9 cellular contexts compared by ENCODE assay signal in genomic region chr11:72081856-72082255, GRCh38. TPM values are rescaled to one million over a fixed set of nuclear protein-coding genes. Genes with fewer than 3 reads are reported as not detected.
DNase-seq lines count a peak whose midpoint lies in the region; ATAC-seq, FAIRE-seq and TF ChIP-seq lines count a peak whose summit lies in the region.
"Had no signal": no experiment of that assay in that cellular context is flagged by ENCODE, and none has a peak within 500 bp of the region (broad histone marks: within the 10 kb centered on the region; RNA-seq: fewer than 3 reads in every experiment).

No MANE protein-coding gene starts in this region.

- in situ Hi-C loops in K562 (cut with MboI) = no loop called here

- H4K20me1 ChIP-seq in K562 (replicated peaks; ENCODE audit: control insufficient read depth, insufficient read depth, low read length) = 0 out of 2 replicates have a peak, but pooled peaks cover 6% of the 10 kb centered on the region

- DNase-seq in A549 (ENCODE audit: low read depth in 1 of 2, low spot score in 1 of 2) = no peak
- DNase-seq in HFFc6 = no peak
- no peak for DNase-seq in K562 (ENCODE audit: extremely low read depth in 1 of 4, low spot score in 3 of 4)
- no peak for DNase-seq in T1000 (lab: John Stamatoyannopoulos, UW)

- peaks cover 14% of the 10 kb centered on the region for H3K36me3 Mint-ChIP-seq in HFFc6 (ENCODE audit: low read depth)

- H3K4me1 Mint-ChIP-seq in HFFc6 (ENCODE audit: low read depth) = peaks cover 50% of the 10 kb centered on the region

- TF ChIP-seq CTCF in A549 (IDR thresholded peaks at IDR 0.05) (no peak), HFFc6 (IDR thresholded peaks at IDR 0.05) (no peak), K562 (IDR thresholded peaks at IDR 0.05 in 2 of 3, conservative IDR thresholded peaks at IDR 0.05 in 1 of 3; ENCODE audit: insufficient read depth in 2 of 3, low read depth in 1 of 3, low read length in 3 of 3) (no peak)

- H3K4me3 ChIP-seq in A549 = 0 out of 3 replicates have a peak overlapping the region, but pooled peaks have one; percentile 60
- H3K4me3 ChIP-seq in K562 = no peak overlapping the region
- H3K4me3 ChIP-seq in mucosa of rectum (ENCODE audit: low read length in 2 of 2) = no peak overlapping the region

- no peaks in the 10 kb centered on the region for H3K9me1 ChIP-seq in K562 (ENCODE audit: control insufficient read depth, insufficient read depth, low read length)

- H2AFZ ChIP-seq in K562 (ENCODE audit: low read depth, low read length) = peak overlapping the region; percentile 99

- H3K4me3 Mint-ChIP-seq in HFFc6 = peak overlapping the region; percentile 89

- H3K27ac ChIP-seq in A549 (peak overlapping the region; percentile 90; a peak in 4 of 6 replicates), K562 (ENCODE audit: extremely low read depth, low read depth, low read length) (peak overlapping the region; percentile 76; the same call in 1 of the 3 replicates), mucosa of rectum (ENCODE audit: low read depth in 2 of 2, low read length in 2 of 2) (peak overlapping the region; percentile 94 to 95)

- TF ChIP-seq POLR2A in A549 (IDR thresholded peaks at IDR 0.05; ENCODE audit: low read length) (no peak), K562 (conservative IDR thresholded peaks at IDR 0.05) (no peak)

- no peaks in the 10 kb centered on the region for H3K9me3 Mint-ChIP-seq in HFFc6

- no TSS peak for BruUV-seq in K562 (replicated peaks; lab: Mats Ljungman, UMichigan)

- TF ChIP-seq RAD21 in A549 (conservative IDR thresholded peaks at IDR 0.05 in 1 of 2, IDR thresholded peaks at IDR 0.05 in 1 of 2) (no peak), K562 (CRISPR knock-in tag; conservative IDR thresholded peaks at IDR 0.05 in 1 of 2, IDR thresholded peaks at IDR 0.05 in 1 of 2) (no peak)

- peaks cover 19% of the 10 kb centered on the region for H3K4me1 ChIP-seq in A549
- H3K4me1 ChIP-seq in K562 (replicated peaks in 1 of 2; ENCODE audit: control insufficient read depth in 2 of 2, insufficient read depth in 2 of 2, low read length in 2 of 2) = peaks cover 6 to 11% of the 10 kb centered on the region in 2 experiments; a peak in 3 of 5 replicates
- H3K4me1 ChIP-seq in mucosa of rectum (ENCODE audit: control insufficient read depth in 2 of 2, insufficient read depth in 2 of 2, low read length in 2 of 2) = peaks cover 12 to 18% of the 10 kb centered on the region in 2 donors

- peak overlapping the region; percentile 74 for H3K4me2 ChIP-seq in A549
- H3K4me2 ChIP-seq in K562 (ENCODE audit: insufficient read depth, low read length) = peak overlapping the region; percentile 95; the same call in 1 of the 2 replicates

- H3K27me3 ChIP-seq in K562 (ENCODE audit: control insufficient read depth in 2 of 2, insufficient read depth in 2 of 2, low read length in 2 of 2) (no peaks in the 10 kb centered on the region), mucosa of rectum (ENCODE audit: control insufficient read depth in 2 of 2, insufficient read depth in 2 of 2, low read length in 2 of 2) (no peaks in the 10 kb centered on the region)
- H3K27me3 ChIP-seq: gastroesophageal sphincter had no signal

- ATAC-seq in A549 (no peak), K562 (no peak), HG03442 (IDR thresholded peaks at IDR 0.05; ENCODE audit: unreplicated experiment) (no peak), GM21367 (IDR thresholded peaks at IDR 0.05; ENCODE audit: unreplicated experiment) (no peak), GM21528 (IDR thresholded peaks at IDR 0.05; ENCODE audit: low FRiP score, unreplicated experiment) (no peak)
- ATAC-seq: gastroesophageal sphincter had no signal

- FAIRE-seq in A549 (lab: Jason Lieb, UNC) (no peak), K562 (lab: Jason Lieb, UNC) (no peak)

- no peak overlapping the region for H3K9ac ChIP-seq in K562 (ENCODE audit: insufficient read depth in 1 of 2, low read depth in 2 of 2, low read length in 2 of 2)
- peak overlapping the region in 1 of 2 donors; percentile 6 for H3K9ac ChIP-seq in mucosa of rectum (ENCODE audit: low read depth in 1 of 2, low read length in 2 of 2)

- POLR2A ChIA-PET in A549 (lab: Yijun Ruan, JAX) = interaction anchor here (0.8 to 1.3 kb wide), 3 partner anchors 9 to 12 kb away, joined by 3 read pairs; no protein-coding TSS in a partner anchor
- POLR2A ChIA-PET in K562 (lab: Yijun Ruan, JAX) = interaction anchor here (1.1 to 2.3 kb wide), 6 partner anchors 9 to 21 kb away, joined by 3 to 15 read pairs (median 6); partner anchors contain the start of gene LAMTOR1

- peaks cover 3% of the 10 kb centered on the region; the same call in 2 of the 3 replicates for H3K36me3 ChIP-seq in K562 (ENCODE audit: control insufficient read depth, insufficient read depth, low read length)
- H3K36me3 ChIP-seq in mucosa of rectum (ENCODE audit: control insufficient read depth in 2 of 2, insufficient read depth in 2 of 2, low read length in 2 of 2) = no peaks in the 10 kb centered on the region
- H3K36me3 ChIP-seq: gastroesophageal sphincter had no signal

- CTCF ChIA-PET in A549 (lab: Yijun Ruan, JAX) = interaction anchor here (0.9 to 2.5 kb wide), 12 partner anchors 10 to 352 kb away, joined by 3 to 50 read pairs (median 3); partner anchors contain the start of gene CLPB
- CTCF ChIA-PET in K562 (lab: Yijun Ruan, JAX; ENCODE audit: low intra/inter-chr PET ratio) = no interaction called here

- intact Hi-C loops in K562 (cut with micrococcal nuclease) = loop anchor here (2.0 kb wide), 1 partner anchor 41 kb away; no protein-coding TSS in a partner anchor

- 100% methylated on average over 2 of the region's 2 CpGs for WGBS in A549 (ENCODE audit: missing lambda C conversion rate)
- WGBS in K562 (ENCODE audit: insufficient coverage, low coverage, missing lambda C conversion rate) = 79% methylated on average over 2 of the region's 2 CpGs

- H3K9me3 ChIP-seq in A549 = no peaks in the 10 kb centered on the region
- no peaks in the 10 kb centered on the region for H3K9me3 ChIP-seq in K562 (replicated peaks; ENCODE audit: control insufficient read depth, insufficient read depth, low read depth, low read length)
- no peaks in the 10 kb centered on the region for H3K9me3 ChIP-seq in mucosa of rectum (ENCODE audit: control insufficient read depth in 2 of 2, low read length in 2 of 2)
- H3K9me3 ChIP-seq: gastroesophageal sphincter had no signal

- H3K27ac Mint-ChIP-seq in HFFc6 = peak overlapping the region; percentile 97

- H3K27me3 Mint-ChIP-seq in HFFc6 (ENCODE audit: insufficient read depth) = peaks cover 4% of the 10 kb centered on the region

- peaks cover 31% of the 10 kb centered on the region for H3K79me2 ChIP-seq in K562 (ENCODE audit: control insufficient read depth, insufficient read depth, low read length)

- TF ChIP-seq EP300 in A549 (IDR thresholded peaks at IDR 0.05) = no peak
- no peak for TF ChIP-seq EP300 in K562 (IDR thresholded peaks at IDR 0.05; ENCODE audit: low read length)

RNA-seq across cellular contexts. Expression of gene LRRC51, which starts 1.2 kb away (rescaled TPM):
- polyA plus RNA-seq in A549 (2011; rRNA removed) (14.3 and 16.3 TPM in 2 replicates), A549 (2017; fragmentation: RNase III; extraction: RNeasy Plus Mini Kit Qiagen cat#74134 plus additional on column Dnase treatment) (8.2 to 10.1 TPM (median 9.1 TPM) in 3 replicates), K562 (2011; rRNA removed) (6.3 and 10.6 TPM in 2 replicates), K562 (2014; fragmentation: Illumina TruSeq; extraction: Trizol) (7.1 and 8.2 TPM in 2 replicates), K562 (2014; fragmentation: Nextera tagmentation; extraction: Ambion mirVana) (1 to 10 TPM; 6.9 to 8.6 TPM), K562 (2014; rRNA removed) (5.6 and 9.9 TPM in 2 replicates)
- 12.3 and 13.1 TPM in 2 replicates for polyA plus RNA-seq in A549 (2012; cell fraction: cytosol; rRNA removed)
- 4.8 and 6.5 TPM in 2 replicates for polyA plus RNA-seq in A549 (2012; cell fraction: nucleus; rRNA removed)
- polyA minus RNA-seq in A549 (2011; rRNA and poly(A)+ RNA removed) = 12.8 and 20.3 TPM in 2 replicates
- 10 to 100 TPM in 1 of 6 experiments, 1 to 10 TPM in 5; 7.4 to 12.4 (median 8.5) TPM for total RNA-seq in HFFc6 (2021; fragmentation: NEBNext Ultra II Directional; extraction: Animal tissue kit (Norgen Biotek cat#: 25700))
- 3.4 and 10.3 TPM in 2 replicates for total RNA-seq in K562 (2011; cell fraction: chromatin; rRNA removed; ENCODE audit: low replicate concordance)
- 3.2 and 3.3 TPM in 2 replicates for total RNA-seq in K562 (2011; cell fraction: nucleolus; rRNA removed)
- 3.4 and 4.8 TPM in 2 replicates for total RNA-seq in K562 (2011; cell fraction: nucleoplasm; rRNA removed)
- total RNA-seq in K562 (2014; rRNA removed) (5.1 and 9.1 TPM in 2 replicates), K562 (2014; rRNA removed; fragmentation: Illumina TruSeq; extraction: Trizol) (4.8 and 5.1 TPM in 2 replicates), K562 (2015; rRNA removed; fragmentation: Illumina TruSeq; extraction: Trizol) (4.2 and 4.7 TPM in 2 replicates), K562 (2021) (5.1 and 5.2 TPM in 2 replicates)
- 4.0 and 9.4 TPM in 2 replicates for polyA plus RNA-seq in K562 (2011; cell fraction: cytosol; rRNA removed)
- 4.0 and 6.8 TPM in 2 replicates for polyA plus RNA-seq in K562 (2011; cell fraction: nucleus; rRNA removed)
- polyA plus RNA-seq in K562 (2012) = 7.8 and 10.9 TPM in 2 replicates
- polyA minus RNA-seq in K562 (2011; rRNA and poly(A)+ RNA removed) = 3.5 and 7.7 TPM in 2 replicates
- polyA minus RNA-seq in K562 (2011; cell fraction: cytosol; rRNA and poly(A)+ RNA removed) = 0.76 and 1.2 TPM in 2 replicates
- 0.78 and 2.7 TPM in 2 replicates for polyA minus RNA-seq in K562 (2011; cell fraction: nucleus; rRNA and poly(A)+ RNA removed)

RNA-seq across cellular contexts. Expression of gene NUMA1, which starts 1.5 kb away (rescaled TPM):
- polyA plus RNA-seq in A549 (2011; rRNA removed) (51.5 and 64.6 TPM in 2 replicates), A549 (2017; fragmentation: RNase III; extraction: RNeasy Plus Mini Kit Qiagen cat#74134 plus additional on column Dnase treatment) (56.3 to 65.8 TPM (median 64.5 TPM) in 3 replicates), K562 (2011; rRNA removed) (51.2 and 72.8 TPM in 2 replicates), K562 (2014; fragmentation: Illumina TruSeq; extraction: Trizol) (74.2 and 85.9 TPM in 2 replicates), K562 (2014; fragmentation: Nextera tagmentation; extraction: Ambion mirVana) (1 to 10 TPM; 4.1 to 7.6 TPM), K562 (2014; rRNA removed) (66.4 and 85.2 TPM in 2 replicates)
- 50.6 and 60.4 TPM in 2 replicates for polyA plus RNA-seq in A549 (2012; cell fraction: cytosol; rRNA removed)
- polyA plus RNA-seq in A549 (2012; cell fraction: nucleus; rRNA removed) = 179 and 261 TPM in 2 replicates
- polyA minus RNA-seq in A549 (2011; rRNA and poly(A)+ RNA removed) = 177 and 183 TPM in 2 replicates
- total RNA-seq in HFFc6 (2021; fragmentation: NEBNext Ultra II Directional; extraction: Animal tissue kit (Norgen Biotek cat#: 25700)) = 100 to 1,000 TPM; 127 to 148 (median 137) TPM
- total RNA-seq in K562 (2011; cell fraction: chromatin; rRNA removed; ENCODE audit: low replicate concordance) = 274 and 395 TPM in 2 replicates
- 203 and 209 TPM in 2 replicates for total RNA-seq in K562 (2011; cell fraction: nucleolus; rRNA removed)
- 193 and 293 TPM in 2 replicates for total RNA-seq in K562 (2011; cell fraction: nucleoplasm; rRNA removed)
- total RNA-seq in K562 (2014; rRNA removed) (93.1 and 94.7 TPM in 2 replicates), K562 (2014; rRNA removed; fragmentation: Illumina TruSeq; extraction: Trizol) (40.3 and 41.4 TPM in 2 replicates), K562 (2015; rRNA removed; fragmentation: Illumina TruSeq; extraction: Trizol) (46.9 and 50.4 TPM in 2 replicates), K562 (2021) (83.1 and 104 TPM in 2 replicates)
- 51.6 and 71.5 TPM in 2 replicates for polyA plus RNA-seq in K562 (2011; cell fraction: cytosol; rRNA removed)
- polyA plus RNA-seq in K562 (2011; cell fraction: nucleus; rRNA removed) = 256 and 329 TPM in 2 replicates
- polyA plus RNA-seq in K562 (2012) = 73.1 and 108 TPM in 2 replicates
- 89.9 and 94.4 TPM in 2 replicates for polyA minus RNA-seq in K562 (2011; rRNA and poly(A)+ RNA removed)
- 77.1 and 80.0 TPM in 2 replicates for polyA minus RNA-seq in K562 (2011; cell fraction: cytosol; rRNA and poly(A)+ RNA removed)
- polyA minus RNA-seq in K562 (2011; cell fraction: nucleus; rRNA and poly(A)+ RNA removed) = 111 and 169 TPM in 2 replicates

RNA-seq across cellular contexts. Expression of gene LAMTOR1, which starts 21.2 kb away (rescaled TPM):
- 66.1 and 85.8 TPM in 2 replicates for polyA plus RNA-seq in A549 (2011; rRNA removed)
- polyA plus RNA-seq in A549 (2012; cell fraction: cytosol; rRNA removed) = 149 and 169 TPM in 2 replicates
- polyA plus RNA-seq in A549 (2012; cell fraction: nucleus; rRNA removed) = 92.6 and 120 TPM in 2 replicates
- polyA plus RNA-seq in A549 (2017; fragmentation: RNase III; extraction: RNeasy Plus Mini Kit Qiagen cat#74134 plus additional on column Dnase treatment) = 109 to 119 TPM (median 114 TPM) in 3 replicates
- 110 and 172 TPM in 2 replicates for polyA minus RNA-seq in A549 (2011; rRNA and poly(A)+ RNA removed)
- total RNA-seq in HFFc6 (2021; fragmentation: NEBNext Ultra II Directional; extraction: Animal tissue kit (Norgen Biotek cat#: 25700)) = 100 to 1,000 TPM; 131 to 170 (median 145) TPM
- total RNA-seq in K562 (2011; cell fraction: chromatin; rRNA removed; ENCODE audit: low replicate concordance) = 56.6 and 74.7 TPM in 2 replicates
- 60.5 and 60.8 TPM in 2 replicates for total RNA-seq in K562 (2011; cell fraction: nucleolus; rRNA removed)
- 67.6 and 104 TPM in 2 replicates for total RNA-seq in K562 (2011; cell fraction: nucleoplasm; rRNA removed)
- 86.0 and 124 TPM in 2 replicates for total RNA-seq in K562 (2014; rRNA removed)
- total RNA-seq in K562 (2014; rRNA removed; fragmentation: Illumina TruSeq; extraction: Trizol) = 71.5 and 84.6 TPM in 2 replicates
- total RNA-seq in K562 (2015; rRNA removed; fragmentation: Illumina TruSeq; extraction: Trizol) = 77.4 and 80.0 TPM in 2 replicates
- 66.4 and 71.3 TPM in 2 replicates for total RNA-seq in K562 (2021)
- polyA plus RNA-seq in K562 (2011; rRNA removed) = 62.6 and 76.1 TPM in 2 replicates
- 119 and 150 TPM in 2 replicates for polyA plus RNA-seq in K562 (2011; cell fraction: cytosol; rRNA removed)
- 63.9 and 70.2 TPM in 2 replicates for polyA plus RNA-seq in K562 (2011; cell fraction: nucleus; rRNA removed)
- 95.8 and 155 TPM in 2 replicates for polyA plus RNA-seq in K562 (2012)
- 104 and 110 TPM in 2 replicates for polyA plus RNA-seq in K562 (2014; fragmentation: Illumina TruSeq; extraction: Trizol)
- polyA plus RNA-seq in K562 (2014; fragmentation: Nextera tagmentation; extraction: Ambion mirVana) = 10 to 100 TPM; 91.1 to 97.5 TPM
- polyA plus RNA-seq in K562 (2014; rRNA removed) = 85.3 and 93.5 TPM in 2 replicates
- 53.8 and 69.6 TPM in 2 replicates for polyA minus RNA-seq in K562 (2011; rRNA and poly(A)+ RNA removed)
- 81.5 and 96.2 TPM in 2 replicates for polyA minus RNA-seq in K562 (2011; cell fraction: cytosol; rRNA and poly(A)+ RNA removed)
- 34.2 and 46.9 TPM in 2 replicates for polyA minus RNA-seq in K562 (2011; cell fraction: nucleus; rRNA and poly(A)+ RNA removed)

RNA-seq across cellular contexts. Expression of gene TOMT, which starts 23.9 kb away (rescaled TPM):
- polyA plus RNA-seq in A549 (2011; rRNA removed) = not detected in 2 replicates
- 0.06 and 0.09 TPM in 2 replicates for polyA plus RNA-seq in A549 (2012; cell fraction: cytosol; rRNA removed)
- 1.8 and 1.9 TPM in 2 replicates for polyA plus RNA-seq in A549 (2012; cell fraction: nucleus; rRNA removed)
- not detected in 3 replicates for polyA plus RNA-seq in A549 (2017; fragmentation: RNase III; extraction: RNeasy Plus Mini Kit Qiagen cat#74134 plus additional on column Dnase treatment)
- not detected in 2 replicates for polyA minus RNA-seq in A549 (2011; rRNA and poly(A)+ RNA removed)
- not detected for total RNA-seq in HFFc6 (2021; fragmentation: NEBNext Ultra II Directional; extraction: Animal tissue kit (Norgen Biotek cat#: 25700))
- total RNA-seq in K562 (2011; cell fraction: chromatin; rRNA removed; ENCODE audit: low replicate concordance) = not detected in 2 replicates
- total RNA-seq in K562 (2011; cell fraction: nucleolus; rRNA removed) = not detected in 2 replicates
- total RNA-seq in K562 (2011; cell fraction: nucleoplasm; rRNA removed) = not detected in 2 replicates
- not detected in 2 replicates for total RNA-seq in K562 (2014; rRNA removed)
- total RNA-seq in K562 (2014; rRNA removed; fragmentation: Illumina TruSeq; extraction: Trizol) = not detected in 2 replicates
- total RNA-seq in K562 (2015; rRNA removed; fragmentation: Illumina TruSeq; extraction: Trizol) = not detected in 2 replicates
- not detected in 2 replicates for total RNA-seq in K562 (2021)
- polyA plus RNA-seq in K562 (2011; rRNA removed) = not detected in 2 replicates
- polyA plus RNA-seq in K562 (2011; cell fraction: cytosol; rRNA removed) = not detected in 2 replicates
- not detected in 2 replicates for polyA plus RNA-seq in K562 (2011; cell fraction: nucleus; rRNA removed)
- not detected in 2 replicates for polyA plus RNA-seq in K562 (2012)
- not detected in 2 replicates for polyA plus RNA-seq in K562 (2014; fragmentation: Illumina TruSeq; extraction: Trizol)
- polyA plus RNA-seq in K562 (2014; fragmentation: Nextera tagmentation; extraction: Ambion mirVana) = not detected
- polyA plus RNA-seq in K562 (2014; rRNA removed) = not detected in 2 replicates
- not detected in 2 replicates for polyA minus RNA-seq in K562 (2011; rRNA and poly(A)+ RNA removed)
- not detected in 2 replicates for polyA minus RNA-seq in K562 (2011; cell fraction: cytosol; rRNA and poly(A)+ RNA removed)
- not detected in 2 replicates for polyA minus RNA-seq in K562 (2011; cell fraction: nucleus; rRNA and poly(A)+ RNA removed)
- total RNA-seq: gastroesophageal sphincter had no signal

RNA-seq across cellular contexts. Expression of gene ANAPC15, which starts 30.6 kb away (rescaled TPM):
- polyA plus RNA-seq in A549 (2011; rRNA removed) (48.5 and 88.2 TPM in 2 replicates), A549 (2017; fragmentation: RNase III; extraction: RNeasy Plus Mini Kit Qiagen cat#74134 plus additional on column Dnase treatment) (96.2 to 103 TPM (median 97.5 TPM) in 3 replicates), K562 (2011; rRNA removed) (40.9 and 53.0 TPM in 2 replicates), K562 (2014; fragmentation: Illumina TruSeq; extraction: Trizol) (110 and 117 TPM in 2 replicates), K562 (2014; fragmentation: Nextera tagmentation; extraction: Ambion mirVana) (100 to 1,000 TPM; 197 to 254 TPM), K562 (2014; rRNA removed) (75.7 and 80.1 TPM in 2 replicates)
- polyA plus RNA-seq in A549 (2012; cell fraction: cytosol; rRNA removed) = 92.8 and 123 TPM in 2 replicates
- polyA plus RNA-seq in A549 (2012; cell fraction: nucleus; rRNA removed) = 38.6 and 44.0 TPM in 2 replicates
- polyA minus RNA-seq in A549 (2011; rRNA and poly(A)+ RNA removed) = 43.8 and 49.8 TPM in 2 replicates
- 100 to 1,000 TPM in 3 of 6 experiments, 10 to 100 TPM in 3; 83.0 to 119 (median 95.8) TPM for total RNA-seq in HFFc6 (2021; fragmentation: NEBNext Ultra II Directional; extraction: Animal tissue kit (Norgen Biotek cat#: 25700))
- total RNA-seq in K562 (2011; cell fraction: chromatin; rRNA removed; ENCODE audit: low replicate concordance) = 13.0 and 14.3 TPM in 2 replicates
- 15.5 and 17.0 TPM in 2 replicates for total RNA-seq in K562 (2011; cell fraction: nucleolus; rRNA removed)
- total RNA-seq in K562 (2011; cell fraction: nucleoplasm; rRNA removed) = 22.1 and 26.9 TPM in 2 replicates
- total RNA-seq in K562 (2014; rRNA removed) (71.8 and 79.9 TPM in 2 replicates), K562 (2014; rRNA removed; fragmentation: Illumina TruSeq; extraction: Trizol) (53.5 and 59.0 TPM in 2 replicates), K562 (2015; rRNA removed; fragmentation: Illumina TruSeq; extraction: Trizol) (67.2 and 74.9 TPM in 2 replicates), K562 (2021) (63.5 and 72.7 TPM in 2 replicates)
- 54.1 and 55.7 TPM in 2 replicates for polyA plus RNA-seq in K562 (2011; cell fraction: cytosol; rRNA removed)
- 36.7 and 37.1 TPM in 2 replicates for polyA plus RNA-seq in K562 (2011; cell fraction: nucleus; rRNA removed)
- polyA plus RNA-seq in K562 (2012) = 86.1 and 99.9 TPM in 2 replicates
- 91.2 and 94.5 TPM in 2 replicates for polyA minus RNA-seq in K562 (2011; rRNA and poly(A)+ RNA removed)
- polyA minus RNA-seq in K562 (2011; cell fraction: cytosol; rRNA and poly(A)+ RNA removed) = 12.2 and 13.6 TPM in 2 replicates
- 6.5 and 14.0 TPM in 2 replicates for polyA minus RNA-seq in K562 (2011; cell fraction: nucleus; rRNA and poly(A)+ RNA removed)

Comparison
In these comparisons a context has a peak if more than half of its experiments do, and no peak if none do; other contexts are left out.
1. Of the 35 proteins assayed by ChIP-seq in both K562 and A549: peak only in K562: none; only in A549: REST; in both: none; in neither: 34.